In genomic region chr10:118337356-118337755, GRCh38 we compare ENCODE assay signal across 24 cellular contexts. TPM values are rescaled to one million over a fixed set of nuclear protein-coding genes. Genes with fewer than 3 reads are reported as not detected.
A peak's percentile ranks its signal among the peaks of the same experiment; 100 is the strongest.
DNase-seq lines count a peak whose midpoint lies in the region; ATAC-seq, FAIRE-seq and TF ChIP-seq lines count a peak whose summit lies in the region.
"Had no signal": no experiment of that assay in that cellular context is flagged by ENCODE, and none has a peak within 500 bp of the region (broad histone marks: within the 10 kb centered on the region; RNA-seq: fewer than 3 reads in every experiment).

No MANE protein-coding gene starts in this region.

- no peak for FAIRE-seq in K562 (lab: Jason Lieb, UNC)
- FAIRE-seq: A549, D721Med, GM12878, H54 had no signal

- H3K4me3 ChIP-seq in HEK293 (ENCODE audit: low read depth, low read length) = no peak overlapping the region
- H3K4me3 ChIP-seq in K562 = no peak overlapping the region
- no peak overlapping the region for H3K4me3 ChIP-seq in uterus
- H3K4me3 ChIP-seq: A549; BLaER1 treated with 17β-estradiol and CSF1 and Interleukin-3, amounts not matched to agents 10 nM and 100 nM; GM12878; HAP-1 had no signal

- no peak overlapping the region for H2AFZ ChIP-seq in K562 (ENCODE audit: low read depth, low read length)

- no peak for TF ChIP-seq RAD21 in K562 (CRISPR knock-in tag; conservative IDR thresholded peaks at IDR 0.05 in 1 of 2, IDR thresholded peaks at IDR 0.05 in 1 of 2)

- no peak for TF ChIP-seq EP300 in K562 (IDR thresholded peaks at IDR 0.05; ENCODE audit: low read length)

- intact Hi-C loops in K562 (cut with micrococcal nuclease) = no loop called here
- intact Hi-C loops in uterus (cut with DNase I; ENCODE audit: low total_unique reads) = no loop called here

- H3K36me3 ChIP-seq in HEK293 (ENCODE audit: control insufficient read depth in 2 of 2, insufficient read depth in 1 of 2, low read length in 2 of 2) (peaks cover 23 to 40% of the 10 kb centered on the region in 2 experiments), K562 (ENCODE audit: control insufficient read depth, insufficient read depth, low read length) (peaks cover 58% of the 10 kb centered on the region; the same call in 2 of the 3 replicates), uterus (no peaks in the 10 kb centered on the region)

- ATAC-seq in K562 = no peak
- no peak for ATAC-seq in HG02798 (IDR thresholded peaks at IDR 0.05; ENCODE audit: poor library complexity, unreplicated experiment)
- ATAC-seq: A549, GM12878 had no signal

- TF ChIP-seq CTCF in HEK293 (tag by site-specific recombination; IDR thresholded peaks at IDR 0.05) (no peak), K562 (IDR thresholded peaks at IDR 0.05 in 2 of 3, conservative IDR thresholded peaks at IDR 0.05 in 1 of 3; ENCODE audit: insufficient read depth in 2 of 3, low read depth in 1 of 3, low read length in 3 of 3) (no peak), neural crest cell (conservative IDR thresholded peaks at IDR 0.05) (no peak), uterus (IDR thresholded peaks at IDR 0.05) (no peak)

- H3K4me1 ChIP-seq in HEK293 (ENCODE audit: control insufficient read depth, insufficient read depth, low read length) (peaks cover 12% of the 10 kb centered on the region), K562 (replicated peaks in 1 of 2; ENCODE audit: control insufficient read depth in 2 of 2, insufficient read depth in 2 of 2, low read length in 2 of 2) (peaks cover 0 to 4% of the 10 kb centered on the region in 2 experiments; a peak in 2 of 5 replicates), uterus (peaks cover 0 to 13% of the 10 kb centered on the region in 2 donors)
- H3K4me1 ChIP-seq: BE2C had no signal

- peaks cover 2% of the 10 kb centered on the region for H3K36me3 Mint-ChIP-seq in neural crest cell (ENCODE audit: low read depth)

- H4K20me1 ChIP-seq in K562 (replicated peaks; ENCODE audit: control insufficient read depth, insufficient read depth, low read length) = no peaks in the 10 kb centered on the region

- no peak overlapping the region for H3K27ac Mint-ChIP-seq in neural crest cell (ENCODE audit: unreplicated experiment)
- H3K27ac Mint-ChIP-seq: CD14-positive monocyte; CD4-positive, alpha-beta T cell had no signal

- peak overlapping the region; percentile 3 for H3K4me3 Mint-ChIP-seq in neural crest cell
- H3K4me3 Mint-ChIP-seq: CD14-positive monocyte; CD4-positive, alpha-beta T cell had no signal

- peaks cover 35% of the 10 kb centered on the region for H3K79me2 ChIP-seq in K562 (ENCODE audit: control insufficient read depth, insufficient read depth, low read length)

- no peak for TF ChIP-seq POLR2A in K562 (conservative IDR thresholded peaks at IDR 0.05)
- no peak for TF ChIP-seq POLR2A in uterus (IDR thresholded peaks at IDR 0.05)

- H3K27ac ChIP-seq in HEK293 (ENCODE audit: extremely low read depth, low read depth, low read length) (no peak overlapping the region), K562 (ENCODE audit: extremely low read depth, low read depth, low read length) (no peak overlapping the region), uterus (no peak overlapping the region)
- H3K27ac ChIP-seq: A549; BLaER1 treated with 17β-estradiol and CSF1 and Interleukin-3, amounts not matched to agents 10 nM and 100 nM had no signal

- no peak overlapping the region for H3K9ac ChIP-seq in K562 (ENCODE audit: insufficient read depth in 1 of 2, low read depth in 2 of 2, low read length in 2 of 2)

- no peaks in the 10 kb centered on the region for H3K27me3 Mint-ChIP-seq in neural crest cell (ENCODE audit: low read depth)
- H3K27me3 Mint-ChIP-seq: CD4-positive, alpha-beta T cell had no signal

- no peaks in the 10 kb centered on the region for H3K9me1 ChIP-seq in K562 (ENCODE audit: control insufficient read depth, insufficient read depth, low read length)

- BruUV-seq in K562 (replicated peaks; lab: Mats Ljungman, UMichigan) = no TSS peak

- H3K4me2 ChIP-seq in K562 (ENCODE audit: insufficient read depth, low read length) = no peak overlapping the region
- H3K4me2 ChIP-seq: A549; BLaER1 treated with 17β-estradiol and CSF1 and Interleukin-3, amounts not matched to agents 10 nM and 100 nM had no signal

- CTCF ChIA-PET in HEK293 (lab: Yijun Ruan, JAX) = no interaction called here
- CTCF ChIA-PET in K562 (lab: Yijun Ruan, JAX; ENCODE audit: low intra/inter-chr PET ratio) = no interaction called here

- in situ Hi-C loops in K562 (cut with MboI) = no loop called here

- no peaks in the 10 kb centered on the region for H3K9me3 ChIP-seq in HEK293 (ENCODE audit: control insufficient read depth, insufficient read depth, low read depth, low read length)
- H3K9me3 ChIP-seq in K562 (replicated peaks; ENCODE audit: control insufficient read depth, insufficient read depth, low read depth, low read length) = no peaks in the 10 kb centered on the region
- no peaks in the 10 kb centered on the region for H3K9me3 ChIP-seq in uterus
- H3K9me3 ChIP-seq: A549; BE2C; BLaER1 treated with 17β-estradiol and CSF1 and Interleukin-3, amounts not matched to agents 10 nM and 100 nM; HAP-1 had no signal

- H3K27me3 ChIP-seq in K562 (ENCODE audit: control insufficient read depth in 2 of 2, insufficient read depth in 2 of 2, low read length in 2 of 2) (no peaks in the 10 kb centered on the region), uterus (no peaks in the 10 kb centered on the region)
- H3K27me3 ChIP-seq: BE2C; BLaER1 treated with 17β-estradiol and CSF1 and Interleukin-3, amounts not matched to agents 10 nM and 100 nM had no signal

- DNase-seq in K562 (ENCODE audit: extremely low read depth in 1 of 4, low spot score in 3 of 4) (no peak), neural crest cell (ENCODE audit: low read depth, low spot score) (no peak), activated gamma-delta T cell treated with Interleukin-2 at 50 U/mL for 16 hours (no peak), uterus (no peak)
- DNase-seq: 8988T; ACHN; AML-193; BE2C; CD4-positive, alpha-beta T cell; CD8-positive, alpha-beta memory T cell; DMS 273 treated with DMSO at 0.1 percent for 48 hours; DMS79; EL; GDM1; GOT3 had no signal

- no peaks in the 10 kb centered on the region for H3K9me3 Mint-ChIP-seq in neural crest cell
- H3K9me3 Mint-ChIP-seq: CD14-positive monocyte; CD4-positive, alpha-beta T cell had no signal

- 100% methylated on average over 1 of the region's 1 CpG for WGBS in K562 (ENCODE audit: insufficient coverage, low coverage, missing lambda C conversion rate)

- POLR2A ChIA-PET in HEK293 (lab: Yijun Ruan, JAX) (no interaction called here), K562 (lab: Yijun Ruan, JAX) (no interaction called here)

- H3K4me1 Mint-ChIP-seq in neural crest cell = peaks cover 21% of the 10 kb centered on the region

TF ChIP-seq in HEK293, 187 proteins besides CTCF, POLR2A, EP300 and RAD21:
- TF ChIP-seq KLF16 (tag by site-specific recombination; IDR thresholded peaks at IDR 0.05) = no peak
- TF ChIP-seq ZNF10 (tag by site-specific recombination; IDR thresholded peaks at IDR 0.05) = peak; percentile 95

TF ChIP-seq in K562, 482 proteins besides CTCF, POLR2A, EP300 and RAD21:
- TF ChIP-seq DNMT1 (IDR thresholded peaks at IDR 0.05) (no peak), MEF2D (tag; conservative IDR thresholded peaks at IDR 0.05; ENCODE audit: low read depth) (no peak), ZNF134 (CRISPR knock-in tag; conservative IDR thresholded peaks at IDR 0.05) (peak; percentile 85)

RNA-seq across cellular contexts. Expression of gene FAM204A, which starts 4.8 kb away (rescaled TPM):
- total RNA-seq in K562 (2011; cell fraction: chromatin; rRNA removed; ENCODE audit: low replicate concordance) = 22.8 and 40.0 TPM in 2 replicates
- total RNA-seq in K562 (2011; cell fraction: nucleolus; rRNA removed) = 13.2 and 16.2 TPM in 2 replicates
- total RNA-seq in K562 (2011; cell fraction: nucleoplasm; rRNA removed) = 12.5 and 16.1 TPM in 2 replicates
- total RNA-seq in K562 (2014; rRNA removed) (31.0 and 34.0 TPM in 2 replicates), K562 (2014; rRNA removed; fragmentation: Illumina TruSeq; extraction: Trizol) (63.1 and 71.0 TPM in 2 replicates), K562 (2015; rRNA removed; fragmentation: Illumina TruSeq; extraction: Trizol) (52.6 and 57.1 TPM in 2 replicates), K562 (2021) (39.4 and 44.9 TPM in 2 replicates), neural crest cell (74.7 and 78.3 TPM in 2 replicates), uterus (10 to 100 TPM in 3 of 4 donors, 1 to 10 TPM in 1; 6.8 to 99.0 (median 51.3) TPM)
- polyA plus RNA-seq in K562 (2011; rRNA removed) (19.1 and 29.0 TPM in 2 replicates), K562 (2014; fragmentation: Illumina TruSeq; extraction: Trizol) (41.8 and 44.6 TPM in 2 replicates), K562 (2014; fragmentation: Nextera tagmentation; extraction: Ambion mirVana) (10 to 100 TPM; 57.6 to 64.5 TPM), K562 (2014; rRNA removed) (41.4 and 44.3 TPM in 2 replicates)
- 6.6 and 9.9 TPM in 2 replicates for polyA plus RNA-seq in K562 (2011; cell fraction: cytosol; rRNA removed)
- 11.7 and 16.9 TPM in 2 replicates for polyA plus RNA-seq in K562 (2011; cell fraction: nucleus; rRNA removed)
- 35.8 and 37.0 TPM in 2 replicates for polyA plus RNA-seq in K562 (2012)
- 30.4 and 34.3 TPM in 2 replicates for polyA minus RNA-seq in K562 (2011; rRNA and poly(A)+ RNA removed)
- 6.2 and 8.7 TPM in 2 replicates for polyA minus RNA-seq in K562 (2011; cell fraction: cytosol; rRNA and poly(A)+ RNA removed)
- polyA minus RNA-seq in K562 (2011; cell fraction: nucleus; rRNA and poly(A)+ RNA removed) = 28.7 and 55.9 TPM in 2 replicates
